12 cellular contexts compared by ENCODE assay signal in the genomic region with DNA sequence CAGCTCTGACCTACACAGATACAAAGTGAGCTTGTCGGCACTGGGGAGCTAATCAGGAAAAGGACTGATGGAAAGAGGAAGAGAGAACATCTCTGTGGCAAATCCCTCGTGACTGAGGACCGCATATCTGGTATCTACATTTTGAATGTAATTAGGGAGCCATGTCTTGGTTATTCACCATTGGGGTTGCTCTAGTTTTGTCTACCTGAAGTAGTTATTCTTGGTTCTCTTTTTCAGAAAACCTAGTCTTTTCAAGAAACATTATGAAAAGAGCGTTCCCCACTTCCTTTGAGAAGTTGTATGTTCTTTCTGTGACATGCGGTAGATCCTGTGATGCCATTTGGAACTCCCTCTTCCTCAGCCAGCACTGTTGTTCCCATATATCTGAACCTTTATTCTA.
A peak's percentile ranks its signal among the peaks of the same experiment; 100 is the strongest.
DNase-seq lines count a peak whose midpoint lies in the region; ATAC-seq, FAIRE-seq and TF ChIP-seq lines count a peak whose summit lies in the region.
"Had no signal": no experiment of that assay in that cellular context is flagged by ENCODE, and none has a peak within 500 bp of the region (broad histone marks: within the 10 kb centered on the region; RNA-seq: fewer than 3 reads in every experiment).

No MANE protein-coding gene starts in this region.

- H3K4me1 ChIP-seq in tibial nerve: peaks cover 0 to 28% (median 11%) of the 10 kb centered on the region in 4 donors

- H3K4me3 ChIP-seq in tibial nerve: no peak overlapping the region
- H3K4me3 ChIP-seq: SK-N-MC had no signal

- peak overlapping the region; percentile 30 for H3K27ac Mint-ChIP-seq in chondrocyte (ENCODE audit: unreplicated experiment)

- FAIRE-seq in GM12891 (lab: Jason Lieb, UNC): peak; percentile 69
- FAIRE-seq: endometrium, urothelium cell line had no signal

- no peaks in the 10 kb centered on the region for H3K36me3 Mint-ChIP-seq in chondrocyte (ENCODE audit: low read depth)

- ATAC-seq in GM19468 (IDR thresholded peaks at IDR 0.05; ENCODE audit: extremely low read depth, unreplicated experiment) (peak; percentile 73), HG03342 (IDR thresholded peaks at IDR 0.05; ENCODE audit: unreplicated experiment) (peak; percentile 90)

- 81 to 83% methylated on average over 5 of the region's 5 CpGs for WGBS in tibial nerve, 2 donors

- peaks cover 70% of the 10 kb centered on the region for H3K4me1 Mint-ChIP-seq in chondrocyte (ENCODE audit: low read depth)

- H3K27me3 ChIP-seq in tibial nerve: no peaks in the 10 kb centered on the region
- H3K27me3 ChIP-seq: neutrophil had no signal

- TF ChIP-seq POLR2A in GM12891 (IDR thresholded peaks at IDR 0.05; ENCODE audit: low read depth, low read length) (0 out of 2 replicates have a peak, but pooled peaks have one; percentile 18), tibial nerve (IDR thresholded peaks at IDR 0.05) (no peak)

- H3K4me3 Mint-ChIP-seq in chondrocyte (ENCODE audit: unreplicated experiment): no peak overlapping the region

- TF ChIP-seq EP300 in tibial nerve (IDR thresholded peaks at IDR 0.05): no peak

- no peaks in the 10 kb centered on the region for H3K36me3 ChIP-seq in tibial nerve
- H3K36me3 ChIP-seq: neutrophil had no signal

- H3K9me3 ChIP-seq in tibial nerve: no peaks in the 10 kb centered on the region
- H3K9me3 ChIP-seq: neutrophil had no signal

- no peaks in the 10 kb centered on the region for H3K9me3 Mint-ChIP-seq in chondrocyte (ENCODE audit: low read depth)

- H3K27ac ChIP-seq in tibial nerve: no peak overlapping the region
- H3K27ac ChIP-seq: neutrophil, SK-N-MC had no signal

- no peak for TF ChIP-seq CTCF in chondrocyte (IDR thresholded peaks at IDR 0.05)
- no peak for TF ChIP-seq CTCF in tibial nerve (IDR thresholded peaks at IDR 0.05)

- no peak for DNase-seq in GM12891 (ENCODE audit: insufficient read length, low spot score)
- DNase-seq in chondrocyte (ENCODE audit: low spot score): no peak
- DNase-seq in cerebellum (ENCODE audit: low spot score): no peak
- DNase-seq in globus pallidus (ENCODE audit: low spot score): no peak
- DNase-seq in NCI-H345 treated with DMSO at 0.1 percent for 48 hours (lab: John Stamatoyannopoulos, UW; ENCODE audit: unreplicated experiment): no peak
- no peak for DNase-seq in tibial nerve (ENCODE audit: low spot score in 2 of 2)

- no peaks in the 10 kb centered on the region for H3K27me3 Mint-ChIP-seq in chondrocyte (ENCODE audit: low read depth)

TF ChIP-seq in GM12891, 5 proteins besides CTCF, POLR2A, EP300 and RAD21:
- TF ChIP-seq SPI1 (IDR thresholded peaks at IDR 0.05; ENCODE audit: low read depth, low read length) (peak; percentile 96), POLR2AphosphoS5 (IDR thresholded peaks at IDR 0.05; ENCODE audit: low read depth, low read length) (no peak)
